9 cellular contexts compared by ENCODE assay signal in the genomic region with DNA sequence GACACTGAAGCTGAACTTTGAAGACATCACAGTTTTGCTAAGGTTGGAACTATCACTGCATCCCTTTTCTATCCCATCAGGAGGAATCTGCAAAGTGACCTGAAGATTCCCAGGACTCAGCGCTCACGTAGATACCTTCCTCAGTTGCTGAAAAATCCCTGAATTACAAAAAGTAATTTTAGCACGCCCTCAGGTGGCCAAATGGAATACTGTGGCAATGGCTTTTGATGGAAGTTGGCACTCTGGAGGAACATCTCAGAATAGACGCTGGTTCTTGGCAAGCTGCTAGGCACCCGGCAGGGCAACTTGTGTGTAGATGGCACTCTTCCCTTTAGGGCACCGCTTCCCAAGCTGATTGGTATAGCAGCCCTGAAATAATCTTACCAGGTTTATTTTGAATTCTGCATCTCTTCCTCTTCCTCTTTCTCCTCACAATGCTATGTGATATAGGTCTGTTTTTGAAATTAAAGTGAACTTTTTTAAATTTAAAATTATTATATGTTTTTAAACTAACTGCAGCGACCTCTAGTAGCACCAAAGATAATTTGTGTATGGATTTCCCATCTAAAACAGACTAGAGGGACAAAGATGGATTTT. TPM values are rescaled to one million over a fixed set of nuclear protein-coding genes. Genes with fewer than 3 reads are reported as not detected.
DNase-seq lines count a peak whose midpoint lies in the region; ATAC-seq lines count a peak whose summit lies in the region.
"Had no signal": no experiment of that assay in that cellular context is flagged by ENCODE, and none has a peak within 500 bp of the region (broad histone marks: within the 10 kb centered on the region; RNA-seq: fewer than 3 reads in every experiment).

No MANE protein-coding gene starts in this region.

- peaks cover 11 to 46% of the 10 kb centered on the region in 2 donors for H3K27me3 Mint-ChIP-seq in T-cell

- H3K9me3 Mint-ChIP-seq in T-cell, result no peaks in the 10 kb centered on the region
- H3K9me3 Mint-ChIP-seq: central memory CD8-positive, alpha-beta T cell had no signal

- CTCF ChIA-PET in T-cell (lab: Charles Lee), result no interaction called here

- no peaks in the 10 kb centered on the region for H3K27me3 ChIP-seq in endocrine pancreas (ENCODE audit: control insufficient read depth, insufficient read depth, low read length)

- H3K36me3 ChIP-seq in endocrine pancreas (ENCODE audit: control insufficient read depth, insufficient read depth, low read length), result no peaks in the 10 kb centered on the region

- no peaks in the 10 kb centered on the region for H3K4me1 ChIP-seq in endocrine pancreas (ENCODE audit: control insufficient read depth, insufficient read depth, low read length)

- peak in 2 of 3 experiments; percentile 19 to 56 for DNase-seq in NCI-H1417 (lab: John Stamatoyannopoulos, UW)
- no peak for DNase-seq in NCI-H1417 treated with DMSO at 0.1 percent for 48 hours (lab: John Stamatoyannopoulos, UW)
- peak; percentile 47 for DNase-seq in HT1080 (ENCODE audit: low read depth)
- DNase-seq in T-cell, result peak in 11 of 34 experiments; percentile 0 to 10 (median 3)
- peak; percentile 53 for DNase-seq in myocyte (ENCODE audit: low read depth)
- no peak for DNase-seq in central memory CD4-positive, alpha-beta T cell

- no peaks in the 10 kb centered on the region for H3K36me3 Mint-ChIP-seq in T-cell

- ATAC-seq in T-cell (replicated peaks in 1 of 4), result peak in 1 of 4 experiments; percentile 44
- ATAC-seq in GM18907 (IDR thresholded peaks at IDR 0.05; ENCODE audit: unreplicated experiment), result no peak

- POLR2A ChIA-PET in T-cell (lab: Charles Lee), result no interaction called here

- H3K9me3 ChIP-seq in endocrine pancreas (ENCODE audit: control insufficient read depth, low read length), result no peaks in the 10 kb centered on the region

- no peak overlapping the region for H3K9ac ChIP-seq in endocrine pancreas (ENCODE audit: control insufficient read depth, insufficient read depth, low read length)

- peak overlapping the region in 2 of 3 donors; percentile 35 to 56 for H3K4me3 Mint-ChIP-seq in T-cell
- H3K4me3 Mint-ChIP-seq: central memory CD8-positive, alpha-beta T cell had no signal

- H3K27ac Mint-ChIP-seq in T-cell, result no peak overlapping the region

- peaks cover 0 to 3% (median 0%) of the 10 kb centered on the region in 3 donors for H3K4me1 Mint-ChIP-seq in T-cell

- peak overlapping the region; percentile 7 for H3K4me3 ChIP-seq in endocrine pancreas (ENCODE audit: control insufficient read depth, insufficient read depth, low read length)

RNA-seq across cellular contexts. Expression of a gene that starts 16.3 kb away (rescaled TPM):
- total RNA-seq in HT1080 (2014; rRNA removed; shearing (Covaris generic)), result 0.11 TPM in 1 of 2 replicates, not detected in the other
- polyA plus RNA-seq in HT1080 (2015; cell fraction: cytosol; rRNA removed), result 0.05 TPM in 1 of 2 replicates, not detected in the other
- not detected in 2 replicates for polyA plus RNA-seq in HT1080 (2015; cell fraction: nucleus; rRNA removed)
- total RNA-seq in T-cell (not detected), myocyte (not detected in 2 replicates)
- not detected for polyA plus RNA-seq in myocyte (2012)

Comparison
In these comparisons a context has a peak if more than half of its experiments do, and no peak if none do; other contexts are left out.
1. DNase-seq: peak in NCI-H1417 (2 of 3), HT1080 (single experiment) and myocyte (single experiment); none in NCI-H1417 treated with DMSO at 0.1 percent for 48 hours (single experiment) and central memory CD4-positive, alpha-beta T cell (single experiment).